In genomic region chr4:38014421-38014852, GRCh38 we compare ENCODE assay signal across 17 cellular contexts. TPM values are rescaled to one million over a fixed set of nuclear protein-coding genes. Genes with fewer than 3 reads are reported as not detected.
DNase-seq lines count a peak whose midpoint lies in the region; ATAC-seq and TF ChIP-seq lines count a peak whose summit lies in the region.
"Had no signal": no experiment of that assay in that cellular context is flagged by ENCODE, and none has a peak within 500 bp of the region (broad histone marks: within the 10 kb centered on the region; RNA-seq: fewer than 3 reads in every experiment).

No MANE protein-coding gene starts in this region.

- peak overlapping the region; percentile 11 for H3K4me2 ChIP-seq in parathyroid adenoma (ENCODE audit: low read length)

- TF ChIP-seq CTCF in right atrium auricular region (IDR thresholded peaks at IDR 0.05): no peak
- no peak for TF ChIP-seq CTCF in coronary artery (IDR thresholded peaks at IDR 0.05)
- TF ChIP-seq CTCF in parathyroid adenoma (IDR thresholded peaks at IDR 0.05): no peak
- no peak for TF ChIP-seq CTCF in upper lobe of right lung (IDR thresholded peaks at IDR 0.05)

- H3K4me1 ChIP-seq in right atrium auricular region (peaks cover 0 to 40% of the 10 kb centered on the region in 2 donors), parathyroid adenoma (peaks cover 23% of the 10 kb centered on the region), upper lobe of right lung (no peaks in the 10 kb centered on the region)

- intact Hi-C loops in Right ventricle myocardium inferior (cut with DNase I): no loop called here
- intact Hi-C loops in upper lobe of right lung (cut with DNase I): no loop called here

- peak; percentile 67 for DNase-seq in Right ventricle myocardium inferior (ENCODE audit: missing footprints)
- no peak for DNase-seq in right atrium auricular region (ENCODE audit: low spot score)
- DNase-seq in coronary artery (ENCODE audit: low spot score): no peak
- no peak for DNase-seq in upper lobe of right lung
- no peak for DNase-seq in kidney glomerular epithelial cell (lab: John Stamatoyannopoulos, UW)
- no peak for DNase-seq in NCI-H345 (lab: John Stamatoyannopoulos, UW)
- DNase-seq: CD4-positive, alpha-beta T cell; KBM-7; NCI-H1417 treated with DMSO at 0.1 percent for 48 hours; NCI-H2171; NCI-H82 had no signal

- H3K36me3 ChIP-seq in right atrium auricular region (peaks cover 9% of the 10 kb centered on the region), parathyroid adenoma (ENCODE audit: control insufficient read depth, insufficient read depth, low read length) (no peaks in the 10 kb centered on the region), upper lobe of right lung (peaks cover 21% of the 10 kb centered on the region)

- no peak overlapping the region for H3K9ac ChIP-seq in parathyroid adenoma

- no peaks in the 10 kb centered on the region for H3K9me3 ChIP-seq in right atrium auricular region
- no peaks in the 10 kb centered on the region for H3K9me3 ChIP-seq in parathyroid adenoma (ENCODE audit: control insufficient read depth, low read length)
- H3K9me3 ChIP-seq in upper lobe of right lung: no peaks in the 10 kb centered on the region

- no peak overlapping the region for H2AFZ ChIP-seq in parathyroid adenoma

- ATAC-seq in Right ventricle myocardium inferior: peak; percentile 14
- ATAC-seq in upper lobe of right lung: peak; percentile 10
- ATAC-seq in GM19463 (IDR thresholded peaks at IDR 0.05; ENCODE audit: unreplicated experiment): no peak

- H3K27me3 ChIP-seq in right atrium auricular region (no peaks in the 10 kb centered on the region), parathyroid adenoma (ENCODE audit: control insufficient read depth, insufficient read depth, low read length) (no peaks in the 10 kb centered on the region), upper lobe of right lung (no peaks in the 10 kb centered on the region)

- H3K4me3 ChIP-seq in right atrium auricular region (no peak overlapping the region), coronary artery (no peak overlapping the region), parathyroid adenoma (ENCODE audit: low read depth, low read length) (no peak overlapping the region), upper lobe of right lung (no peak overlapping the region)

- H3K79me2 ChIP-seq in parathyroid adenoma: peaks cover 17% of the 10 kb centered on the region

- H3K27ac ChIP-seq in right atrium auricular region: peak overlapping the region in 1 of 2 donors; percentile 21
- H3K27ac ChIP-seq in coronary artery: peak overlapping the region; percentile 43 to 61
- peak overlapping the region; percentile 68 for H3K27ac ChIP-seq in parathyroid adenoma
- no peak overlapping the region for H3K27ac ChIP-seq in upper lobe of right lung
- H3K27ac ChIP-seq: 22Rv1, RWPE1 had no signal

RNA-seq across cellular contexts. Expression of gene PTTG2, which starts 54.2 kb away (rescaled TPM):
- total RNA-seq in Right ventricle myocardium inferior (0.38 TPM), right atrium auricular region (1 to 10 TPM in 1 of 2 donors, not detected in 1; 3.6 TPM), upper lobe of right lung (0.84 TPM)
- total RNA-seq: NCI-H460, PC-3 had no signal
